9 cellular contexts compared by ENCODE assay signal in genomic region chr6:1609662-1610496, GRCh38. TPM values are rescaled to one million over a fixed set of nuclear protein-coding genes. Genes with fewer than 3 reads are reported as not detected.
A peak's percentile ranks its signal among the peaks of the same experiment; 100 is the strongest.
DNase-seq lines count a peak whose midpoint lies in the region; ATAC-seq and TF ChIP-seq lines count a peak whose summit lies in the region.
"Had no signal": no experiment of that assay in that cellular context is flagged by ENCODE, and none has a peak within 500 bp of the region (broad histone marks: within the 10 kb centered on the region; RNA-seq: fewer than 3 reads in every experiment).

Gene FOXC1 (plus strand): TSS chr6:1609915. CDS start chr6:1610446, 531 bp downstream.

- H3K9me2 ChIP-seq in OCI-LY1 (ENCODE audit: low read depth, low read length), result no peaks in the 10 kb centered on the region

- ATAC-seq in HG02973 (IDR thresholded peaks at IDR 0.05; ENCODE audit: unreplicated experiment) (peak; percentile 55), right cardiac atrium (peak; percentile 85 to 91), GM21528 (IDR thresholded peaks at IDR 0.05; ENCODE audit: low FRiP score, unreplicated experiment) (no peak)

- intact Hi-C loops in right cardiac atrium (cut with DNase I), result loop anchor here (5.0 to 10.0 kb wide), 9 partner anchors 492 to 1135 kb away; no protein-coding TSS in a partner anchor

- peaks cover 20% of the 10 kb centered on the region; the same call in 1 of the 2 replicates for H3K79me2 ChIP-seq in OCI-LY1 (ENCODE audit: insufficient read depth, low read length)

- H4K20me1 ChIP-seq in OCI-LY1 (ENCODE audit: insufficient read depth, low read length), result no peaks in the 10 kb centered on the region

- no peaks in the 10 kb centered on the region for H3K27me3 ChIP-seq in OCI-LY1 (ENCODE audit: insufficient read depth, low read length)
- H3K27me3 ChIP-seq in right cardiac atrium (ENCODE audit: control insufficient read depth, insufficient read depth), result no peaks in the 10 kb centered on the region

- no peaks in the 10 kb centered on the region for H3F3A ChIP-seq in OCI-LY1 (ENCODE audit: insufficient read depth, low read length)

- peak within 1 kb of the TSS; percentile 70 for H3K9ac ChIP-seq in OCI-LY1 (ENCODE audit: low read length)

- H3K36me3 ChIP-seq in OCI-LY1 (ENCODE audit: insufficient read depth, low read length), result peaks cover 28% of the 10 kb centered on the region

- peak within 1 kb of the TSS; percentile 87 for H3K27ac ChIP-seq in OCI-LY1 (ENCODE audit: low read depth, low read length, poor library complexity, severe bottlenecking)
- H3K27ac ChIP-seq in right cardiac atrium (ENCODE audit: low read length), result peak within 1 kb of the TSS; percentile 98

- no peak within 1 kb of the TSS for H2AFZ ChIP-seq in OCI-LY1 (ENCODE audit: low read length)

- under 1% methylated on average over 111 of the region's 115 CpGs for WGBS in right cardiac atrium

- peaks cover 66% of the 10 kb centered on the region for H3K4me1 ChIP-seq in OCI-LY1 (ENCODE audit: insufficient read depth, low read length, severe bottlenecking)
- no peaks in the 10 kb centered on the region for H3K4me1 ChIP-seq in right cardiac atrium (ENCODE audit: control insufficient read depth, insufficient read depth, low read length)

- peak; percentile 90 for DNase-seq in AG10803 (ENCODE audit: low read depth)
- peak; percentile 22 for DNase-seq in GM12864 (ENCODE audit: low read depth)
- peak; percentile 95 for DNase-seq in astrocyte of the hippocampus (ENCODE audit: low read depth, low spot score)
- peak; percentile 93 to 96 (median 96) for DNase-seq in right cardiac atrium
- peak; percentile 34 for DNase-seq in putamen (ENCODE audit: low spot score)

- H3K4me3 ChIP-seq in AG10803 (ENCODE audit: low read length) (peak within 1 kb of the TSS; percentile 73), GM12864 (ENCODE audit: low read depth, low read length) (peak within 1 kb of the TSS; percentile 68), OCI-LY1 (ENCODE audit: low read depth, low read length, poor library complexity, severe bottlenecking) (peak within 1 kb of the TSS; percentile 70), right cardiac atrium (ENCODE audit: low read length) (peak within 1 kb of the TSS; percentile 97)

- H3K9me3 ChIP-seq in OCI-LY1 (ENCODE audit: low read length), result peaks cover 6% of the 10 kb centered on the region
- no peaks in the 10 kb centered on the region for H3K9me3 ChIP-seq in right cardiac atrium (ENCODE audit: control insufficient read depth, low read length)

- no peak for TF ChIP-seq CTCF in AG10803 (conservative IDR thresholded peaks at IDR 0.05; ENCODE audit: low read length)
- TF ChIP-seq CTCF in GM12864 (IDR thresholded peaks at IDR 0.05; ENCODE audit: low read depth, low read length, missing control alignments), result no peak
- no peak for TF ChIP-seq CTCF in OCI-LY1 (IDR thresholded peaks at IDR 0.05; ENCODE audit: low read length)

- H3K4me2 ChIP-seq in OCI-LY1 (ENCODE audit: low read length), result peak within 1 kb of the TSS; percentile 73

RNA-seq across cellular contexts. Expression of gene FOXC1, which starts in this region (rescaled TPM):
- total RNA-seq in right cardiac atrium, result 10 to 100 TPM; 15.1 to 25.0 (median 21.9) TPM
- 7.2 TPM for polyA plus RNA-seq in right cardiac atrium
- total RNA-seq: T-helper 1 cell treated with Interleukin-12 subunit alpha and Interleukin-12 subunit beta and Interleukin-4 antibody, amounts not matched to agents 30 ng/mL and 1 ng/mL, for 36 hours had no signal

Comparison
In these comparisons a context has a peak if more than half of its experiments do, and no peak if none do; other contexts are left out.
1. DNase-seq: peak in every context shown above with its lines; median percentile 96 in right cardiac atrium; 95 in astrocyte of the hippocampus; 90 in AG10803; 34 in putamen; 22 in GM12864.